In the genomic region with DNA sequence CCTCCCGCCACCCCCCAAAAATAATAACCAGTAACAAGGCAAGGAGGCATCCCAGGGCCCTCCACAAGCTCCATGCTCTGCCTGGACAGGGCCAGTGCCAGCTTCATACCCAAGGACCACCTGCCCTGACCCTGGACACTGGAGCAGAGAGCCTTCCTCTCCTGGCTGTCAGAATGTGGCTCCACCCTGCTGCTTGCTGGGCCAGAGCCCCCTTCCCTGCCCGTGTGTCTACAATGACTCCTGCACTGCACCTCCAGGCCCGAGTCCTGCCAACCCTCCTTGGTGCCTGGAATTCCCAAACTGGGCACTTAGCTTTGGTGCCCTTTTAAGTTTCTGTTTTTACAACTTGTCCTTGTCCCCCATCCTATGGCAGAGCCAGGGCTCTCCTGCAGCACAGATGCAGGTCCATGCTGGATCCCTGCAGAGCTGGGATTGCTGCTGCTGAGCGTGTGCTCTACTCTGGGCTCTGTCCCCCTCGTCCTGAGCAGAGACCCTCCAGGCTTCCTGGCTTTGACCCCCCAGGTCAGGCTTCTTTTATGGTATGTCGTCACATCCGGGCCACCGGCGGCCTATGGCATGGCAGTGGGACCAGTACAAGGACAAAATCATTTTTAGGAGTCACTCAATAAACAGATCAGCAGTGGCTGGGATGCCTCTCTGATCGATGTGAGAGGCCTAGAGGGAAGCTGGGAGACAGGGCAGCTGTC, we compare ENCODE assay signal across 16 cellular contexts. TPM values are rescaled to one million over a fixed set of nuclear protein-coding genes. Genes with fewer than 3 reads are reported as not detected.
DNase-seq lines count a peak whose midpoint lies in the region; ATAC-seq and TF ChIP-seq lines count a peak whose summit lies in the region.
"Had no signal": no experiment of that assay in that cellular context is flagged by ENCODE, and none has a peak within 500 bp of the region (broad histone marks: within the 10 kb centered on the region; RNA-seq: fewer than 3 reads in every experiment).

No MANE protein-coding gene starts in this region.

- H3K79me1 ChIP-seq in H9 (ENCODE audit: insufficient read depth, low read depth, low read length, poor library complexity, severe bottlenecking): no peaks in the 10 kb centered on the region

- no peak overlapping the region for H4K8ac ChIP-seq in H9 (replicated peaks; ENCODE audit: insufficient read length, low read depth, low read length)

- no peak overlapping the region for H3K4ac ChIP-seq in H9 (ENCODE audit: low read depth, low read length)

- TF ChIP-seq CTCF in H9 (conservative IDR thresholded peaks at IDR 0.05) (no peak), smooth muscle cell (IDR thresholded peaks at IDR 0.05; ENCODE audit: borderline replicate concordance, insufficient read depth, poor library complexity, severe bottlenecking) (no peak)

- no peak overlapping the region for H3K18ac ChIP-seq in H9 (ENCODE audit: insufficient read length, low read depth, low read length)

- H4K20me1 ChIP-seq in H9 (ENCODE audit: control insufficient read depth, insufficient read depth, insufficient read length): no peaks in the 10 kb centered on the region
- H4K20me1 ChIP-seq in smooth muscle cell (ENCODE audit: low read depth): no peaks in the 10 kb centered on the region

- DNase-seq in cardiac septum (ENCODE audit: low spot score) (peak; percentile 66), Right ventricle myocardium inferior (ENCODE audit: missing footprints) (no peak), H9 (peak; percentile 18), iPS-NIHi7 (ENCODE audit: extremely low spot score) (peak; percentile 5), substantia nigra (lab: John Stamatoyannopoulos, UW) (no peak), smooth muscle cell (lab: John Stamatoyannopoulos, UW; ENCODE audit: unreplicated experiment) (no peak)
- DNase-seq: Calu3; CD4-positive, CD25-positive, alpha-beta regulatory T cell; DMS53; HCEC 1CT; KBM-7; MV-4-11; NCI-H1930; NK-92 treated with Interleukin-12 subunit alpha and Interleukin-12 subunit beta, amount 100 ng/mL, for 24 hours had no signal

- no peak overlapping the region for H3T11ph ChIP-seq in H9 (ENCODE audit: low read length)

- H3K27ac ChIP-seq in H9 (ENCODE audit: insufficient read length, low read depth, low read length) (no peak overlapping the region), substantia nigra (ENCODE audit: low read depth, low read length, poor library complexity, severe bottlenecking) (peak overlapping the region; percentile 21), smooth muscle cell (ENCODE audit: low read depth) (no peak overlapping the region)

- no peak overlapping the region for H2BK20ac ChIP-seq in H9 (ENCODE audit: low read depth, low read length, poor library complexity, severe bottlenecking)

- H2BK12ac ChIP-seq in H9 (ENCODE audit: insufficient read length, low read depth, low read length): no peak overlapping the region

- no peaks in the 10 kb centered on the region for H3K9me3 Mint-ChIP-seq in H9
- H3K9me3 Mint-ChIP-seq: CD4-positive, CD25-positive, alpha-beta regulatory T cell had no signal

- no peak overlapping the region for H3K14ac ChIP-seq in H9 (ENCODE audit: insufficient read depth, low read length)

- H3F3A ChIP-seq in smooth muscle cell (ENCODE audit: low read depth): no peaks in the 10 kb centered on the region

- no peaks in the 10 kb centered on the region for H3K36me3 ChIP-seq in smooth muscle cell (ENCODE audit: low read depth)

- no peak overlapping the region for H3K4me3 ChIP-seq in smooth muscle cell

- no peaks in the 10 kb centered on the region for H3K36me3 Mint-ChIP-seq in H9 (ENCODE audit: insufficient read depth in 1 of 3, low read depth in 3 of 3)
- H3K36me3 Mint-ChIP-seq: CD4-positive, CD25-positive, alpha-beta regulatory T cell had no signal

- no CpG with 5 or more reads among the region's 10 CpGs for WGBS in H9 (ENCODE audit: extremely low coverage, insufficient read length, low lambda C conversion rate)
- WGBS in smooth muscle cell (ENCODE audit: low lambda C conversion rate): 78% methylated on average over 10 of the region's 10 CpGs

- no peak overlapping the region for H4K5ac ChIP-seq in H9 (ENCODE audit: insufficient read length, low read depth, low read length)

- peak overlapping the region in 1 of 3 experiments; percentile 55; a peak in 2 of 7 replicates for H3K27ac Mint-ChIP-seq in H9
- H3K27ac Mint-ChIP-seq: CD4-positive, CD25-positive, alpha-beta regulatory T cell had no signal

- ATAC-seq in Right ventricle myocardium inferior (no peak), HG02981 (IDR thresholded peaks at IDR 0.05; ENCODE audit: unreplicated experiment) (no peak), GM21576 (IDR thresholded peaks at IDR 0.05; ENCODE audit: unreplicated experiment) (no peak)

- H3K4me1 Mint-ChIP-seq in H9: peaks cover 0 to 4% of the 10 kb centered on the region in 2 experiments; a peak in 1 of 4 replicates
- H3K4me1 Mint-ChIP-seq: CD4-positive, CD25-positive, alpha-beta regulatory T cell had no signal

- no peaks in the 10 kb centered on the region for H3K27me3 Mint-ChIP-seq in H9 (ENCODE audit: low read depth)

- no peak overlapping the region for H2AK5ac ChIP-seq in H9 (ENCODE audit: insufficient read length, low read length)

- H3K4me1 ChIP-seq in H9 (ENCODE audit: insufficient read depth, low read length) (no peaks in the 10 kb centered on the region), smooth muscle cell (ENCODE audit: low read depth) (no peaks in the 10 kb centered on the region)

- H3K9ac ChIP-seq in H9 (ENCODE audit: extremely low read depth, insufficient read length, low read length) (no peak overlapping the region), smooth muscle cell (ENCODE audit: low read depth) (no peak overlapping the region)

- H3K56ac ChIP-seq in H9 (ENCODE audit: insufficient read length, low read depth, low read length): no peak overlapping the region

- H3K4me3 Mint-ChIP-seq in H9: no peak overlapping the region
- H3K4me3 Mint-ChIP-seq: CD4-positive, CD25-positive, alpha-beta regulatory T cell had no signal

- intact Hi-C loops in cardiac septum (cut with DNase I) (no loop called here), Right ventricle myocardium inferior (cut with DNase I) (no loop called here)

- H3K23me2 ChIP-seq in H9 (ENCODE audit: insufficient read length, low read depth, low read length, poor library complexity, severe bottlenecking): no peaks in the 10 kb centered on the region

- H2AFZ ChIP-seq in H9 (ENCODE audit: low read length) (no peak overlapping the region), smooth muscle cell (ENCODE audit: low read depth) (no peak overlapping the region)

- H3K79me2 ChIP-seq in H9 (ENCODE audit: insufficient read depth, low read length): no peaks in the 10 kb centered on the region
- H3K79me2 ChIP-seq in smooth muscle cell (ENCODE audit: low read depth): no peaks in the 10 kb centered on the region

- H4K91ac ChIP-seq in H9 (ENCODE audit: insufficient read length, low read depth, low read length): no peak overlapping the region

- H3K9me3 ChIP-seq in H9 (ENCODE audit: control insufficient read depth, low read depth, low read length): no peaks in the 10 kb centered on the region
- no peaks in the 10 kb centered on the region for H3K9me3 ChIP-seq in smooth muscle cell (replicated peaks; ENCODE audit: low read depth)

- H3K4me2 ChIP-seq in H9 (ENCODE audit: insufficient read depth, insufficient read length, low read length): no peak overlapping the region
- no peak overlapping the region for H3K4me2 ChIP-seq in smooth muscle cell

- H2BK5ac ChIP-seq in H9 (ENCODE audit: insufficient read length, low read length): no peak overlapping the region

- no peak overlapping the region for H2BK120ac ChIP-seq in H9 (ENCODE audit: low read depth, low read length, poor library complexity, severe bottlenecking)

- H3K27me3 ChIP-seq in H9 (ENCODE audit: insufficient read depth, low read length) (no peaks in the 10 kb centered on the region), smooth muscle cell (ENCODE audit: low read depth) (no peaks in the 10 kb centered on the region)

- H2BK15ac ChIP-seq in H9 (ENCODE audit: low read depth, low read length): no peak overlapping the region

- H3K23ac ChIP-seq in H9 (ENCODE audit: insufficient read length, low read depth, low read length): no peak overlapping the region

RNA-seq across cellular contexts. Expression of gene SNRPA1, which starts 11.4 kb away (rescaled TPM):
- total RNA-seq in cardiac septum (26.0 TPM), Right ventricle myocardium inferior (30.4 TPM), H9 (2021) (145 and 146 TPM in 2 replicates), smooth muscle cell (24.0 and 47.1 TPM in 2 replicates)
- polyA plus RNA-seq in smooth muscle cell: 96.9 and 99.0 TPM in 2 replicates

RNA-seq across cellular contexts. Expression of gene SELENOS, which starts 29.2 kb away (rescaled TPM):
- total RNA-seq in cardiac septum (51.6 TPM), Right ventricle myocardium inferior (42.1 TPM), H9 (2021) (57.7 and 65.1 TPM in 2 replicates), smooth muscle cell (108 and 114 TPM in 2 replicates)
- 130 and 142 TPM in 2 replicates for polyA plus RNA-seq in smooth muscle cell

RNA-seq across cellular contexts. Expression of gene CHSY1, which starts 54.6 kb away (rescaled TPM):
- 17.5 TPM for total RNA-seq in cardiac septum
- 13.3 TPM for total RNA-seq in Right ventricle myocardium inferior
- total RNA-seq in H9 (2021): 68.3 and 68.9 TPM in 2 replicates
- 123 and 155 TPM in 2 replicates for total RNA-seq in smooth muscle cell
- polyA plus RNA-seq in smooth muscle cell: 71.8 and 106 TPM in 2 replicates

Comparison
In these comparisons a context has a peak if more than half of its experiments do, and no peak if none do; other contexts are left out.
1. DNase-seq: peak in cardiac septum (single experiment), H9 (single experiment) and iPS-NIHi7 (single experiment); none in Right ventricle myocardium inferior (single experiment), substantia nigra (0 of 49) and smooth muscle cell (single experiment).